Comparison of ENCODE assay signal across 19 cellular contexts in genomic region chr3:64179860-64180259, GRCh38. TPM values are rescaled to one million over a fixed set of nuclear protein-coding genes. Genes with fewer than 3 reads are reported as not detected.
DNase-seq lines count a peak whose midpoint lies in the region; ATAC-seq, FAIRE-seq and TF ChIP-seq lines count a peak whose summit lies in the region.
"Had no signal": no experiment of that assay in that cellular context is flagged by ENCODE, and none has a peak within 500 bp of the region (broad histone marks: within the 10 kb centered on the region; RNA-seq: fewer than 3 reads in every experiment).

No MANE protein-coding gene starts in this region.

- no peaks in the 10 kb centered on the region for H4K20me1 ChIP-seq in astrocyte (ENCODE audit: insufficient read depth, low read length)
- H4K20me1 ChIP-seq in Karpas-422 (ENCODE audit: insufficient read depth, low read depth, low read length), result no peaks in the 10 kb centered on the region
- H4K20me1 ChIP-seq: BLaER1 treated with 17β-estradiol and CSF1 and Interleukin-3, amounts not matched to agents 10 nM and 100 nM had no signal

- H3K4me2 ChIP-seq in astrocyte (ENCODE audit: low read length), result no peak overlapping the region
- H3K4me2 ChIP-seq in mesenchymal stem cell (ENCODE audit: low read length, poor library complexity, severe bottlenecking), result no peak overlapping the region
- H3K4me2 ChIP-seq in Karpas-422 (ENCODE audit: low read depth, low read length, poor library complexity, severe bottlenecking), result no peak overlapping the region
- H3K4me2 ChIP-seq: GM23338 had no signal

- H2BK12ac ChIP-seq in mesenchymal stem cell (ENCODE audit: low read length in 2 of 2), result no peak overlapping the region

- H3K36me3 ChIP-seq in astrocyte (ENCODE audit: insufficient read depth, low read length), result peaks cover 3% of the 10 kb centered on the region
- peaks cover 6 to 33% of the 10 kb centered on the region in 2 experiments for H3K36me3 ChIP-seq in mesenchymal stem cell (ENCODE audit: control insufficient read depth in 1 of 2, insufficient read depth in 2 of 2, low read depth in 1 of 2, low read length in 2 of 2)
- no peaks in the 10 kb centered on the region for H3K36me3 ChIP-seq in Karpas-422 (ENCODE audit: insufficient read depth, low read length)
- H3K36me3 ChIP-seq: HAP-1 had no signal

- H3K79me2 ChIP-seq in astrocyte (ENCODE audit: insufficient read depth, low read length), result peaks cover 87% of the 10 kb centered on the region
- no peaks in the 10 kb centered on the region for H3K79me2 ChIP-seq in Karpas-422 (ENCODE audit: low read length)

- no peak overlapping the region for H3K18ac ChIP-seq in mesenchymal stem cell (ENCODE audit: low read depth in 1 of 2, low read length in 2 of 2)

- H3K27me3 Mint-ChIP-seq in astrocyte (ENCODE audit: low read depth, unreplicated experiment), result no peaks in the 10 kb centered on the region

- no peak overlapping the region for H2BK15ac ChIP-seq in mesenchymal stem cell (ENCODE audit: low read depth, poor library complexity, severe bottlenecking)

- no peak overlapping the region for H3K14ac ChIP-seq in mesenchymal stem cell (ENCODE audit: low read length in 2 of 2)

- H3K27ac Mint-ChIP-seq in astrocyte (ENCODE audit: unreplicated experiment), result peak overlapping the region; percentile 70
- H3K27ac Mint-ChIP-seq: CD4-positive, alpha-beta T cell; GM23338 had no signal

- peaks cover 58% of the 10 kb centered on the region for H3K4me1 Mint-ChIP-seq in astrocyte (ENCODE audit: low read depth, unreplicated experiment)

- H3K9me3 ChIP-seq in astrocyte (ENCODE audit: insufficient read depth, low read depth, low read length), result no peaks in the 10 kb centered on the region
- no peaks in the 10 kb centered on the region for H3K9me3 ChIP-seq in mesenchymal stem cell (ENCODE audit: control insufficient read depth, low read length)
- no peaks in the 10 kb centered on the region for H3K9me3 ChIP-seq in Karpas-422 (ENCODE audit: low read length)
- H3K9me3 ChIP-seq: HAP-1 had no signal

- no peak overlapping the region for H2AK5ac ChIP-seq in mesenchymal stem cell (ENCODE audit: low read length, severe bottlenecking)

- TF ChIP-seq CTCF in AG10803 (conservative IDR thresholded peaks at IDR 0.05; ENCODE audit: low read length) (no peak), astrocyte (IDR thresholded peaks at IDR 0.05; ENCODE audit: insufficient read depth, low read depth, low read length) (no peak)

- H3K27ac ChIP-seq in astrocyte (ENCODE audit: low read depth, low read length), result no peak overlapping the region
- H3K27ac ChIP-seq in mesenchymal stem cell (ENCODE audit: low read length, poor library complexity, severe bottlenecking), result no peak overlapping the region
- H3K27ac ChIP-seq in Karpas-422 (ENCODE audit: low read length), result no peak overlapping the region
- H3K27ac ChIP-seq: BLaER1 treated with 17β-estradiol and CSF1 and Interleukin-3, amounts not matched to agents 10 nM and 100 nM; RWPE1 had no signal

- FAIRE-seq in HTR-8/SVneo (lab: Jason Lieb, UNC) (peak; percentile 33), astrocyte (lab: Jason Lieb, UNC) (peak; percentile 67)
- FAIRE-seq: D721Med had no signal

- WGBS in mesenchymal stem cell, result 81% methylated on average over 1 of the region's 1 CpG

- H3K23ac ChIP-seq in mesenchymal stem cell (ENCODE audit: low read length in 2 of 2), result no peak overlapping the region

- H4K8ac ChIP-seq in mesenchymal stem cell (ENCODE audit: low read length), result no peak overlapping the region

- H3K4me3 Mint-ChIP-seq in astrocyte (ENCODE audit: unreplicated experiment), result no peak overlapping the region
- H3K4me3 Mint-ChIP-seq: CD4-positive, alpha-beta T cell; GM23338 had no signal

- H3K4me3 ChIP-seq in AG10803 (ENCODE audit: low read length) (no peak overlapping the region), astrocyte (ENCODE audit: insufficient read depth, low read depth, low read length) (no peak overlapping the region), mesenchymal stem cell (ENCODE audit: insufficient read depth in 1 of 2, low read depth in 1 of 2, low read length in 2 of 2) (no peak overlapping the region), Karpas-422 (ENCODE audit: low read length) (no peak overlapping the region)
- H3K4me3 ChIP-seq: BLaER1 treated with 17β-estradiol and CSF1 and Interleukin-3, amounts not matched to agents 10 nM and 100 nM; GM23338; HAP-1 had no signal

- peaks cover 25% of the 10 kb centered on the region for H3K36me3 Mint-ChIP-seq in astrocyte (ENCODE audit: low read depth, unreplicated experiment)

- no peak overlapping the region for H2BK120ac ChIP-seq in mesenchymal stem cell (ENCODE audit: low read depth, low read length)

- no peaks in the 10 kb centered on the region for H3K27me3 ChIP-seq in astrocyte (ENCODE audit: insufficient read depth, low read length)
- no peaks in the 10 kb centered on the region for H3K27me3 ChIP-seq in mesenchymal stem cell (ENCODE audit: control insufficient read depth in 1 of 2, insufficient read depth in 1 of 2, low read length in 2 of 2)
- no peaks in the 10 kb centered on the region for H3K27me3 ChIP-seq in Karpas-422 (ENCODE audit: low read length)
- H3K27me3 ChIP-seq: BLaER1 treated with 17β-estradiol and CSF1 and Interleukin-3, amounts not matched to agents 10 nM and 100 nM had no signal

- no peak overlapping the region for H4K91ac ChIP-seq in mesenchymal stem cell (ENCODE audit: low read length)

- H3K4me1 ChIP-seq in astrocyte (ENCODE audit: insufficient read depth, low read length) (peaks cover 19% of the 10 kb centered on the region), mesenchymal stem cell (ENCODE audit: control insufficient read depth, insufficient read depth, low read depth, low read length) (peaks cover 8% of the 10 kb centered on the region), Karpas-422 (ENCODE audit: low read length) (no peaks in the 10 kb centered on the region)
- H3K4me1 ChIP-seq: HAP-1 had no signal

- ATAC-seq in activated CD4-positive, CD25-positive, alpha-beta regulatory T cell treated with anti-CD3 and anti-CD28 coated beads, Interleukin-2, amount 50 U/mL, for 24 hours, result no peak
- no peak for ATAC-seq in GM21515 (IDR thresholded peaks at IDR 0.05; ENCODE audit: unreplicated experiment)
- ATAC-seq: GM23338, Panc1 had no signal

- H3K79me1 ChIP-seq in mesenchymal stem cell (replicated peaks; ENCODE audit: low read length, poor library complexity, severe bottlenecking), result peaks cover 7% of the 10 kb centered on the region

- no peak overlapping the region for H3K9ac ChIP-seq in astrocyte (ENCODE audit: low read length)
- no peak overlapping the region for H3K9ac ChIP-seq in mesenchymal stem cell (ENCODE audit: low read length)
- H3K9ac ChIP-seq in Karpas-422 (ENCODE audit: low read length), result no peak overlapping the region
- H3K9ac ChIP-seq: BLaER1 treated with 17β-estradiol and CSF1 and Interleukin-3, amounts not matched to agents 10 nM and 100 nM had no signal

- no peak overlapping the region for H2BK5ac ChIP-seq in mesenchymal stem cell (ENCODE audit: low read depth, low read length, poor library complexity, severe bottlenecking)

- H3K9me3 Mint-ChIP-seq in astrocyte (ENCODE audit: unreplicated experiment), result no peaks in the 10 kb centered on the region
- H3K9me3 Mint-ChIP-seq: CD4-positive, alpha-beta T cell; GM23338 had no signal

- no peaks in the 10 kb centered on the region for H3K9me2 ChIP-seq in Karpas-422 (replicated peaks; ENCODE audit: insufficient read depth, low read length)

- DNase-seq in AG10803 (ENCODE audit: low read depth) (peak; percentile 63), HTR-8/SVneo (ENCODE audit: insufficient read length, low spot score) (no peak), astrocyte (ENCODE audit: low read depth) (no peak), mesenchymal stem cell (peak; percentile 48), Karpas-422 (no peak)
- DNase-seq: AML-193; CD4-positive, alpha-beta T cell; NCI-H2029; NCI-H446 treated with DMSO at 0.1 percent for 48 hours; NCI-H526 treated with DMSO at 0.1 percent for 48 hours; SHP77 had no signal

- H3K4ac ChIP-seq in mesenchymal stem cell (ENCODE audit: low read depth in 1 of 2, low read length in 2 of 2), result no peak overlapping the region

- H2AFZ ChIP-seq in astrocyte (ENCODE audit: low read depth, low read length) (no peak overlapping the region), mesenchymal stem cell (ENCODE audit: low read depth, low read length) (no peak overlapping the region), Karpas-422 (ENCODE audit: low read length) (no peak overlapping the region)
- H2AFZ ChIP-seq: GM23338 had no signal

RNA-seq across cellular contexts. Expression of gene PRICKLE2, which starts 45.4 kb away (rescaled TPM):
- total RNA-seq in astrocyte, result 84.4 and 101 TPM in 2 replicates
- polyA plus RNA-seq in mesenchymal stem cell (2013, experiment 1 of 2), result 17.0 TPM
- polyA plus RNA-seq in mesenchymal stem cell (2013, experiment 2 of 2), result 16.9 TPM
- total RNA-seq in Karpas-422 (2014; rRNA removed; shearing (Covaris generic); ENCODE audit: low replicate concordance), result 0.11 TPM in 1 of 2 replicates, not detected in the other
- total RNA-seq: CD4-positive, alpha-beta T cell had no signal

Comparison
In these comparisons a context has a peak if more than half of its experiments do, and no peak if none do; other contexts are left out.
1. DNase-seq: peak in AG10803 (single experiment) and mesenchymal stem cell (single experiment); none in HTR-8/SVneo (single experiment), astrocyte (single experiment) and Karpas-422 (single experiment).
2. RNA of gene PRICKLE2, which starts 45.4 kb away (total RNA-seq): 84.4 to 101 TPM in astrocyte; 0.11 TPM in Karpas-422; every median in the first group is over 10 times any median in the second.